Comparison of ENCODE assay signal across 8 cellular contexts in genomic region chr5:35229076-35230042, GRCh38. TPM values are rescaled to one million over a fixed set of nuclear protein-coding genes. Genes with fewer than 3 reads are reported as not detected.
DNase-seq lines count a peak whose midpoint lies in the region; ATAC-seq and TF ChIP-seq lines count a peak whose summit lies in the region.

No MANE protein-coding gene starts in this region.

- H3K4me3 Mint-ChIP-seq in CD8-positive, alpha-beta memory T cell = peak overlapping the region in 6 of 7 donors; percentile 1 to 68 (median 50)
- peak overlapping the region; percentile 32 for H3K4me3 Mint-ChIP-seq in activated CD8-positive, alpha-beta T cell treated with anti-CD3 and anti-CD28 coated beads, Interleukin-2, amount 10 ng/mL, durations not matched to agents 7 days and 5 days

- peak; percentile 57 for ATAC-seq in HG03439 (IDR thresholded peaks at IDR 0.05; ENCODE audit: unreplicated experiment)
- peak; percentile 36 for ATAC-seq in activated CD8-positive, alpha-beta T cell treated with anti-CD3 and anti-CD28 coated beads, Interleukin-2, amount 10 ng/mL, durations not matched to agents 7 days and 5 days

- peaks cover 54 to 82% of the 10 kb centered on the region in 2 donors for H3K27me3 Mint-ChIP-seq in CD8-positive, alpha-beta memory T cell
- H3K27me3 Mint-ChIP-seq in activated CD8-positive, alpha-beta T cell treated with anti-CD3 and anti-CD28 coated beads, Interleukin-2, amount 10 ng/mL, durations not matched to agents 7 days and 5 days (ENCODE audit: low read depth) = peaks cover 46% of the 10 kb centered on the region

- no peaks in the 10 kb centered on the region for H3K9me3 Mint-ChIP-seq in CD8-positive, alpha-beta memory T cell
- H3K9me3 Mint-ChIP-seq in activated CD8-positive, alpha-beta T cell treated with anti-CD3 and anti-CD28 coated beads, Interleukin-2, amount 10 ng/mL, durations not matched to agents 7 days and 5 days (ENCODE audit: insufficient read depth) = no peaks in the 10 kb centered on the region

- no peaks in the 10 kb centered on the region for H4K20me1 ChIP-seq in smooth muscle cell (ENCODE audit: low read depth)

- peak overlapping the region; percentile 80 for H2AFZ ChIP-seq in smooth muscle cell (ENCODE audit: low read depth)

- H3K4me2 ChIP-seq in smooth muscle cell = peak overlapping the region; percentile 96

- no peaks in the 10 kb centered on the region for H3K4me1 ChIP-seq in CD8-positive, alpha-beta memory T cell (ENCODE audit: insufficient read depth, low read length)
- H3K4me1 ChIP-seq in smooth muscle cell (ENCODE audit: low read depth) = no peaks in the 10 kb centered on the region

- no peak overlapping the region for H3K4me3 ChIP-seq in CD8-positive, alpha-beta memory T cell (ENCODE audit: low read length)
- H3K4me3 ChIP-seq in iPS-11a (ENCODE audit: low read depth, low read length) (peak overlapping the region; percentile 50), smooth muscle cell (peak overlapping the region; percentile 69)

- no peak for DNase-seq in CD8-positive, alpha-beta memory T cell
- DNase-seq in GM19238 (ENCODE audit: insufficient read length, low spot score) (peak; percentile 39), smooth muscle cell (lab: John Stamatoyannopoulos, UW; ENCODE audit: unreplicated experiment) (no peak), HPDE6-E6E7 (ENCODE audit: extremely low spot score) (no peak), GM19240 (ENCODE audit: insufficient read length, low spot score) (no peak)
- no peak for DNase-seq in activated CD8-positive, alpha-beta T cell treated with anti-CD3 and anti-CD28 coated beads, Interleukin-2, amount 10 ng/mL, durations not matched to agents 7 days and 5 days

- H3F3A ChIP-seq in smooth muscle cell (ENCODE audit: low read depth) = no peaks in the 10 kb centered on the region

- no peaks in the 10 kb centered on the region for H3K9me3 ChIP-seq in CD8-positive, alpha-beta memory T cell (ENCODE audit: low read length)
- H3K9me3 ChIP-seq in smooth muscle cell (replicated peaks; ENCODE audit: low read depth) = no peaks in the 10 kb centered on the region

- H3K79me2 ChIP-seq in smooth muscle cell (ENCODE audit: low read depth) = no peaks in the 10 kb centered on the region

- no peaks in the 10 kb centered on the region for H3K36me3 ChIP-seq in CD8-positive, alpha-beta memory T cell (ENCODE audit: insufficient read depth, low read length)
- H3K36me3 ChIP-seq in smooth muscle cell (ENCODE audit: low read depth) = no peaks in the 10 kb centered on the region

- WGBS in smooth muscle cell (ENCODE audit: low lambda C conversion rate) = 8% methylated on average over 29 of the region's 30 CpGs

- CTCF ChIA-PET in CD8-positive, alpha-beta memory T cell (lab: Charles Lee) = interaction anchor here (0.9 kb wide), 1 partner anchor 139 kb away, joined by 3 read pairs; no protein-coding TSS in a partner anchor
- CTCF ChIA-PET in activated CD8-positive, alpha-beta T cell treated with anti-CD3 and anti-CD28 coated beads, Interleukin-2, amount 10 ng/mL, durations not matched to agents 7 days and 5 days (lab: Charles Lee) = no interaction called here

- POLR2A ChIA-PET in CD8-positive, alpha-beta memory T cell (lab: Charles Lee) = no interaction called here
- POLR2A ChIA-PET in activated CD8-positive, alpha-beta T cell treated with anti-CD3 and anti-CD28 coated beads, Interleukin-2, amount 10 ng/mL, durations not matched to agents 7 days and 5 days (lab: Charles Lee) = no interaction called here

- no peaks in the 10 kb centered on the region for H3K36me3 Mint-ChIP-seq in CD8-positive, alpha-beta memory T cell
- no peaks in the 10 kb centered on the region for H3K36me3 Mint-ChIP-seq in activated CD8-positive, alpha-beta T cell treated with anti-CD3 and anti-CD28 coated beads, Interleukin-2, amount 10 ng/mL, durations not matched to agents 7 days and 5 days (ENCODE audit: low read depth)

- peaks cover 14 to 17% (median 16%) of the 10 kb centered on the region in 3 donors for H3K4me1 Mint-ChIP-seq in CD8-positive, alpha-beta memory T cell
- H3K4me1 Mint-ChIP-seq in activated CD8-positive, alpha-beta T cell treated with anti-CD3 and anti-CD28 coated beads, Interleukin-2, amount 10 ng/mL, durations not matched to agents 7 days and 5 days (ENCODE audit: low read depth) = peaks cover 7% of the 10 kb centered on the region

- H3K27ac Mint-ChIP-seq in CD8-positive, alpha-beta memory T cell = peak overlapping the region in 1 of 8 donors; percentile 30
- no peak overlapping the region for H3K27ac Mint-ChIP-seq in activated CD8-positive, alpha-beta T cell treated with anti-CD3 and anti-CD28 coated beads, Interleukin-2, amount 10 ng/mL, durations not matched to agents 7 days and 5 days

- peaks cover 19% of the 10 kb centered on the region for H3K27me3 ChIP-seq in CD8-positive, alpha-beta memory T cell (ENCODE audit: insufficient read depth, low read length, poor library complexity, severe bottlenecking)
- H3K27me3 ChIP-seq in smooth muscle cell (ENCODE audit: low read depth) = no peaks in the 10 kb centered on the region

- peak overlapping the region; percentile 28 for H3K9ac ChIP-seq in smooth muscle cell (ENCODE audit: low read depth)

- no peak overlapping the region for H3K27ac ChIP-seq in CD8-positive, alpha-beta memory T cell (ENCODE audit: low read depth, low read length)
- H3K27ac ChIP-seq in smooth muscle cell (ENCODE audit: low read depth) = no peak overlapping the region

- TF ChIP-seq CTCF in smooth muscle cell (IDR thresholded peaks at IDR 0.05; ENCODE audit: borderline replicate concordance, insufficient read depth, poor library complexity, severe bottlenecking) = peak; percentile 22

RNA-seq across cellular contexts. Expression of gene PRLR, which starts 0.9 kb away (rescaled TPM):
- not detected for total RNA-seq in CD8-positive, alpha-beta memory T cell
- polyA plus RNA-seq in CD8-positive, alpha-beta memory T cell = not detected
- not detected for total RNA-seq in activated CD8-positive, alpha-beta T cell treated with anti-CD3 and anti-CD28 coated beads, Interleukin-2, amount 10 ng/mL, durations not matched to agents 7 days and 5 days
- 19.0 and 47.4 TPM in 2 replicates for total RNA-seq in smooth muscle cell
- polyA plus RNA-seq in smooth muscle cell = 2.3 and 8.6 TPM in 2 replicates

Comparison
In these comparisons a context has a peak if more than half of its experiments do, and no peak if none do; other contexts are left out.
1. RNA of gene PRLR, which starts 0.9 kb away (total RNA-seq): 19.0 to 47.4 TPM in smooth muscle cell; not detected in CD8-positive, alpha-beta memory T cell and not detected in activated CD8-positive, alpha-beta T cell treated with anti-CD3 and anti-CD28 coated beads, Interleukin-2, amount 10 ng/mL, durations not matched to agents 7 days and 5 days; every median in the first group is over 10 times any median in the second.